In genomic region chr22:20464912-20465758, GRCh38 we compare ENCODE assay signal across 20 cellular contexts. TPM values are rescaled to one million over a fixed set of nuclear protein-coding genes. Genes with fewer than 3 reads are reported as not detected.
DNase-seq lines count a peak whose midpoint lies in the region; ATAC-seq lines count a peak whose summit lies in the region.
"Had no signal": no experiment of that assay in that cellular context is flagged by ENCODE, and none has a peak within 500 bp of the region (broad histone marks: within the 10 kb centered on the region; RNA-seq: fewer than 3 reads in every experiment).

No MANE protein-coding gene starts in this region.

- H3K14ac ChIP-seq in mesenchymal stem cell (ENCODE audit: low read length in 2 of 2): no peak overlapping the region

- peak overlapping the region; percentile 95 for H3K27ac Mint-ChIP-seq in activated CD8-positive, alpha-beta memory T cell treated with anti-CD3 and anti-CD28 coated beads, Interleukin-2, amount 10 ng/mL, durations not matched to agents 7 days and 5 days
- H3K27ac Mint-ChIP-seq in CD8-positive, alpha-beta memory T cell: peak overlapping the region; percentile 91 to 99 (median 97)
- H3K27ac Mint-ChIP-seq in activated naive CD8-positive, alpha-beta T cell treated with anti-CD3 and anti-CD28 coated beads for 36 hours: peak overlapping the region; percentile 96
- peak overlapping the region; percentile 90 to 99 (median 99) for H3K27ac Mint-ChIP-seq in naive thymus-derived CD8-positive, alpha-beta T cell
- H3K27ac Mint-ChIP-seq: mesothelial cell of epicardium, neural progenitor cell had no signal

- no peak overlapping the region for H3K18ac ChIP-seq in mesenchymal stem cell (ENCODE audit: low read depth in 1 of 2, low read length in 2 of 2)

- H3K4me1 Mint-ChIP-seq in activated CD8-positive, alpha-beta memory T cell treated with anti-CD3 and anti-CD28 coated beads, Interleukin-2, amount 10 ng/mL, durations not matched to agents 7 days and 5 days: peaks cover 38% of the 10 kb centered on the region
- peaks cover 58 to 66% (median 62%) of the 10 kb centered on the region in 3 donors for H3K4me1 Mint-ChIP-seq in CD8-positive, alpha-beta memory T cell
- peaks cover 47% of the 10 kb centered on the region for H3K4me1 Mint-ChIP-seq in activated naive CD8-positive, alpha-beta T cell treated with anti-CD3 and anti-CD28 coated beads for 36 hours
- H3K4me1 Mint-ChIP-seq in naive thymus-derived CD8-positive, alpha-beta T cell: peaks cover 30 to 78% (median 67%) of the 10 kb centered on the region in 4 donors

- H3K79me1 ChIP-seq in mesenchymal stem cell (replicated peaks; ENCODE audit: low read length, poor library complexity, severe bottlenecking): no peaks in the 10 kb centered on the region

- H3K36me3 Mint-ChIP-seq in activated CD8-positive, alpha-beta memory T cell treated with anti-CD3 and anti-CD28 coated beads, Interleukin-2, amount 10 ng/mL, durations not matched to agents 7 days and 5 days: peaks cover 24% of the 10 kb centered on the region
- H3K36me3 Mint-ChIP-seq in CD8-positive, alpha-beta memory T cell: peaks cover 10 to 22% (median 12%) of the 10 kb centered on the region in 3 donors
- H3K36me3 Mint-ChIP-seq in activated naive CD8-positive, alpha-beta T cell treated with anti-CD3 and anti-CD28 coated beads for 36 hours: peaks cover 25% of the 10 kb centered on the region
- H3K36me3 Mint-ChIP-seq in naive thymus-derived CD8-positive, alpha-beta T cell: peaks cover 4 to 13% (median 5%) of the 10 kb centered on the region in 3 donors

- no peak overlapping the region for H2AK5ac ChIP-seq in mesenchymal stem cell (ENCODE audit: low read length, severe bottlenecking)

- ATAC-seq in activated CD8-positive, alpha-beta memory T cell treated with anti-CD3 and anti-CD28 coated beads, Interleukin-2, amount 10 ng/mL, durations not matched to agents 7 days and 5 days: no peak
- ATAC-seq in naive thymus-derived CD8-positive, alpha-beta T cell: no peak
- no peak for ATAC-seq in GM18868 (IDR thresholded peaks at IDR 0.05; ENCODE audit: unreplicated experiment)
- ATAC-seq: HepG2, Right ventricle myocardium inferior had no signal

- H3K27me3 Mint-ChIP-seq in activated CD8-positive, alpha-beta memory T cell treated with anti-CD3 and anti-CD28 coated beads, Interleukin-2, amount 10 ng/mL, durations not matched to agents 7 days and 5 days: no peaks in the 10 kb centered on the region
- no peaks in the 10 kb centered on the region for H3K27me3 Mint-ChIP-seq in CD8-positive, alpha-beta memory T cell
- no peaks in the 10 kb centered on the region for H3K27me3 Mint-ChIP-seq in activated naive CD8-positive, alpha-beta T cell treated with anti-CD3 and anti-CD28 coated beads for 36 hours
- no peaks in the 10 kb centered on the region for H3K27me3 Mint-ChIP-seq in naive thymus-derived CD8-positive, alpha-beta T cell

- no peak overlapping the region for H3K4ac ChIP-seq in mesenchymal stem cell (ENCODE audit: low read depth in 1 of 2, low read length in 2 of 2)

- no peak overlapping the region for H4K91ac ChIP-seq in mesenchymal stem cell (ENCODE audit: low read length)

- CTCF ChIA-PET in activated CD8-positive, alpha-beta memory T cell treated with anti-CD3 and anti-CD28 coated beads, Interleukin-2, amount 10 ng/mL, durations not matched to agents 7 days and 5 days (lab: Charles Lee): interaction anchor here (1.0 to 2.5 kb wide), 8 partner anchors 9 to 308 kb away, joined by 3 to 23 read pairs (median 4); no protein-coding TSS in a partner anchor
- CTCF ChIA-PET in CD8-positive, alpha-beta memory T cell (lab: Charles Lee): interaction anchor here (1.0 to 3.7 kb wide), 9 partner anchors 9 to 104 kb away, joined by 3 to 28 read pairs (median 7); no protein-coding TSS in a partner anchor

- no peak overlapping the region for H2BK12ac ChIP-seq in mesenchymal stem cell (ENCODE audit: low read length in 2 of 2)

- H2AFZ ChIP-seq in mesenchymal stem cell (ENCODE audit: low read depth, low read length): no peak overlapping the region
- H2AFZ ChIP-seq: neural progenitor cell had no signal

- POLR2A ChIA-PET in CD8-positive, alpha-beta memory T cell (lab: Charles Lee): interaction anchor here (0.6 to 2.4 kb wide), 11 partner anchors 30 to 143 kb away, joined by 3 to 16 read pairs (median 8); partner anchors contain the start of genes KLHL22 and MED15
- POLR2A ChIA-PET in naive thymus-derived CD8-positive, alpha-beta T cell (lab: Charles Lee): interaction anchor here (1.0 to 3.9 kb wide), 24 partner anchors 8 to 238 kb away, joined by 3 to 96 read pairs (median 8); partner anchors contain the start of genes DGCR6L, KLHL22, MED15 and ZNF74

- 95% methylated on average over 32 of the region's 32 CpGs for WGBS in mesenchymal stem cell

- no peak overlapping the region for H3K9ac ChIP-seq in mesenchymal stem cell (ENCODE audit: low read length)
- H3K9ac ChIP-seq: neural progenitor cell had no signal

- no peak overlapping the region for H3K23ac ChIP-seq in mesenchymal stem cell (ENCODE audit: low read length in 2 of 2)

- H3K9me3 Mint-ChIP-seq in activated CD8-positive, alpha-beta memory T cell treated with anti-CD3 and anti-CD28 coated beads, Interleukin-2, amount 10 ng/mL, durations not matched to agents 7 days and 5 days (ENCODE audit: low read depth): no peaks in the 10 kb centered on the region
- no peaks in the 10 kb centered on the region for H3K9me3 Mint-ChIP-seq in CD8-positive, alpha-beta memory T cell
- H3K9me3 Mint-ChIP-seq in activated naive CD8-positive, alpha-beta T cell treated with anti-CD3 and anti-CD28 coated beads for 36 hours: no peaks in the 10 kb centered on the region
- no peaks in the 10 kb centered on the region for H3K9me3 Mint-ChIP-seq in naive thymus-derived CD8-positive, alpha-beta T cell
- H3K9me3 Mint-ChIP-seq: CD14-positive monocyte, mesothelial cell of epicardium, neural progenitor cell had no signal

- H2BK15ac ChIP-seq in mesenchymal stem cell (ENCODE audit: low read depth, poor library complexity, severe bottlenecking): no peak overlapping the region

- H3K4me3 Mint-ChIP-seq in activated CD8-positive, alpha-beta memory T cell treated with anti-CD3 and anti-CD28 coated beads, Interleukin-2, amount 10 ng/mL, durations not matched to agents 7 days and 5 days: no peak overlapping the region
- H3K4me3 Mint-ChIP-seq in CD8-positive, alpha-beta memory T cell: peak overlapping the region in 6 of 7 donors; percentile 54 to 85 (median 68)
- H3K4me3 Mint-ChIP-seq in activated naive CD8-positive, alpha-beta T cell treated with anti-CD3 and anti-CD28 coated beads for 36 hours: no peak overlapping the region
- H3K4me3 Mint-ChIP-seq in naive thymus-derived CD8-positive, alpha-beta T cell: peak overlapping the region in 8 of 10 donors; percentile 56 to 84 (median 78)
- H3K4me3 Mint-ChIP-seq: CD14-positive monocyte, mesothelial cell of epicardium, neural progenitor cell had no signal

- H4K8ac ChIP-seq in mesenchymal stem cell (ENCODE audit: low read length): no peak overlapping the region

- DNase-seq in activated CD8-positive, alpha-beta memory T cell treated with anti-CD3 and anti-CD28 coated beads, Interleukin-2, amount 10 ng/mL, durations not matched to agents 7 days and 5 days: no peak
- DNase-seq in activated CD8-positive, alpha-beta memory T cell treated with anti-CD3 and anti-CD28 coated beads for 24 hours: no peak
- no peak for DNase-seq in CD8-positive, alpha-beta memory T cell
- DNase-seq in activated naive CD8-positive, alpha-beta T cell treated with anti-CD3 and anti-CD28 coated beads for 36 hours: no peak
- peak in 1 of 10 donors; percentile 6 for DNase-seq in naive thymus-derived CD8-positive, alpha-beta T cell
- DNase-seq in mesenchymal stem cell: no peak
- no peak for DNase-seq in RPMI8226
- DNase-seq: dermis blood vessel endothelial cell, foreskin fibroblast, HCEC 1CT, hypothalamus, MG63, NCI-H146 had no signal

- peak overlapping the region; percentile 7 for H3K4me3 ChIP-seq in CD8-positive, alpha-beta memory T cell (ENCODE audit: low read length)
- no peak overlapping the region for H3K4me3 ChIP-seq in mesenchymal stem cell (ENCODE audit: insufficient read depth in 1 of 2, low read depth in 1 of 2, low read length in 2 of 2)
- H3K4me3 ChIP-seq: MG63, neural progenitor cell had no signal

- peak overlapping the region; percentile 66 for H3K27ac ChIP-seq in CD8-positive, alpha-beta memory T cell (ENCODE audit: low read depth, low read length)
- no peak overlapping the region for H3K27ac ChIP-seq in mesenchymal stem cell (ENCODE audit: low read length, poor library complexity, severe bottlenecking)
- H3K27ac ChIP-seq: neural progenitor cell, VCaP had no signal

- no peak overlapping the region for H2BK120ac ChIP-seq in mesenchymal stem cell (ENCODE audit: low read depth, low read length)

- H3K9me3 ChIP-seq in CD8-positive, alpha-beta memory T cell (ENCODE audit: low read length): no peaks in the 10 kb centered on the region
- no peaks in the 10 kb centered on the region for H3K9me3 ChIP-seq in mesenchymal stem cell (ENCODE audit: control insufficient read depth, low read length)
- H3K9me3 ChIP-seq: MG63 had no signal

- no peak overlapping the region for H2BK5ac ChIP-seq in mesenchymal stem cell (ENCODE audit: low read depth, low read length, poor library complexity, severe bottlenecking)

- no peak overlapping the region for H3K4me2 ChIP-seq in mesenchymal stem cell (ENCODE audit: low read length, poor library complexity, severe bottlenecking)
- H3K4me2 ChIP-seq: neural progenitor cell had no signal

- H3K36me3 ChIP-seq in CD8-positive, alpha-beta memory T cell (ENCODE audit: insufficient read depth, low read length): no peaks in the 10 kb centered on the region
- H3K36me3 ChIP-seq in mesenchymal stem cell (ENCODE audit: control insufficient read depth in 1 of 2, insufficient read depth in 2 of 2, low read depth in 1 of 2, low read length in 2 of 2): peaks cover 27 to 62% of the 10 kb centered on the region in 2 experiments
- H3K36me3 ChIP-seq: neural progenitor cell had no signal

- no peaks in the 10 kb centered on the region for H3K27me3 ChIP-seq in CD8-positive, alpha-beta memory T cell (ENCODE audit: insufficient read depth, low read length, poor library complexity, severe bottlenecking)
- no peaks in the 10 kb centered on the region for H3K27me3 ChIP-seq in mesenchymal stem cell (ENCODE audit: control insufficient read depth in 1 of 2, insufficient read depth in 1 of 2, low read length in 2 of 2)
- H3K27me3 ChIP-seq: MG63, neural progenitor cell had no signal

- H3K4me1 ChIP-seq in CD8-positive, alpha-beta memory T cell (ENCODE audit: insufficient read depth, low read length): peaks cover 67% of the 10 kb centered on the region
- no peaks in the 10 kb centered on the region for H3K4me1 ChIP-seq in mesenchymal stem cell (ENCODE audit: control insufficient read depth, insufficient read depth, low read depth, low read length)

RNA-seq across cellular contexts. Expression of gene SCARF2, which starts 27.5 kb away (rescaled TPM):
- total RNA-seq in activated CD8-positive, alpha-beta memory T cell treated with anti-CD3 and anti-CD28 coated beads, Interleukin-2, amount 10 ng/mL, durations not matched to agents 7 days and 5 days: 1 to 10 TPM in 1 of 2 experiments, under 1 TPM in 1; 0.54 to 1.1 TPM
- total RNA-seq in CD8-positive, alpha-beta memory T cell: under 1 TPM; 0.31 to 0.50 TPM
- 1.5 TPM for polyA plus RNA-seq in CD8-positive, alpha-beta memory T cell
- under 1 TPM; 0.14 to 0.16 TPM for total RNA-seq in activated naive CD8-positive, alpha-beta T cell treated with anti-CD3 and anti-CD28 coated beads for 36 hours
- total RNA-seq in naive thymus-derived CD8-positive, alpha-beta T cell: 1 to 10 TPM; 2.9 to 3.1 TPM
- under 1 TPM; 0.07 to 0.51 (median 0.10) TPM for polyA plus RNA-seq in naive thymus-derived CD8-positive, alpha-beta T cell
- 23.7 TPM for polyA plus RNA-seq in mesenchymal stem cell (2013, experiment 1 of 2)
- 24.0 TPM for polyA plus RNA-seq in mesenchymal stem cell (2013, experiment 2 of 2)

RNA-seq across cellular contexts. Expression of gene KLHL22, which starts 30.5 kb away (rescaled TPM):
- total RNA-seq in activated CD8-positive, alpha-beta memory T cell treated with anti-CD3 and anti-CD28 coated beads, Interleukin-2, amount 10 ng/mL, durations not matched to agents 7 days and 5 days: 10 to 100 TPM; 27.5 to 31.7 TPM
- 10 to 100 TPM; 17.2 to 17.6 TPM for total RNA-seq in CD8-positive, alpha-beta memory T cell
- 25.4 TPM for polyA plus RNA-seq in CD8-positive, alpha-beta memory T cell
- total RNA-seq in activated naive CD8-positive, alpha-beta T cell treated with anti-CD3 and anti-CD28 coated beads for 36 hours: 10 to 100 TPM; 11.2 to 12.3 TPM
- 10 to 100 TPM; 65.0 to 71.9 TPM for total RNA-seq in naive thymus-derived CD8-positive, alpha-beta T cell
- polyA plus RNA-seq in naive thymus-derived CD8-positive, alpha-beta T cell: 10 to 100 TPM; 16.1 to 25.4 (median 20.0) TPM
- polyA plus RNA-seq in mesenchymal stem cell (2013, experiment 1 of 2): 10.8 TPM
- 10.8 TPM for polyA plus RNA-seq in mesenchymal stem cell (2013, experiment 2 of 2)

RNA-seq across cellular contexts. Expression of gene MED15, which starts 42.3 kb away (rescaled TPM):
- total RNA-seq in activated CD8-positive, alpha-beta memory T cell treated with anti-CD3 and anti-CD28 coated beads, Interleukin-2, amount 10 ng/mL, durations not matched to agents 7 days and 5 days: 100 to 1,000 TPM; 145 to 179 TPM
- total RNA-seq in CD8-positive, alpha-beta memory T cell: 100 to 1,000 TPM in 1 of 2 experiments, 10 to 100 TPM in 1; 98.0 to 106 TPM
- 120 TPM for polyA plus RNA-seq in CD8-positive, alpha-beta memory T cell
- total RNA-seq in activated naive CD8-positive, alpha-beta T cell treated with anti-CD3 and anti-CD28 coated beads for 36 hours: 10 to 100 TPM; 91.1 to 91.8 TPM
- total RNA-seq in naive thymus-derived CD8-positive, alpha-beta T cell: 100 to 1,000 TPM; 308 to 327 TPM
- polyA plus RNA-seq in naive thymus-derived CD8-positive, alpha-beta T cell: 10 to 100 TPM; 25.4 to 85.2 (median 38.2) TPM
- polyA plus RNA-seq in mesenchymal stem cell (2013, experiment 1 of 2): 63.2 TPM
- 60.2 TPM for polyA plus RNA-seq in mesenchymal stem cell (2013, experiment 2 of 2)

Comparison
In these comparisons a context has a peak if more than half of its experiments do, and no peak if none do; other contexts are left out.
1. H3K4me3 Mint-ChIP-seq: peak in CD8-positive, alpha-beta memory T cell (6 of 7) and naive thymus-derived CD8-positive, alpha-beta T cell (8 of 10); none in activated CD8-positive, alpha-beta memory T cell treated with anti-CD3 and anti-CD28 coated beads, Interleukin-2, amount 10 ng/mL, durations not matched to agents 7 days and 5 days (single experiment) and activated naive CD8-positive, alpha-beta T cell treated with anti-CD3 and anti-CD28 coated beads for 36 hours (single experiment).
2. Peak in every context shown above with its lines, with median percentiles within 50 percentile points of each other: H3K27ac Mint-ChIP-seq.